In genomic region chr20:63625771-63626423, GRCh38 we compare ENCODE assay signal across 1 cellular context.
A peak's percentile ranks its signal among the peaks of the same experiment; 100 is the strongest.
TF ChIP-seq lines count a peak whose summit lies in the region.

No MANE protein-coding gene starts in this region.

TF ChIP-seq in HepG2, 621 proteins besides CTCF, POLR2A, EP300 and RAD21 (continued from another document and continues in another):
- TF ChIP-seq MTERF4 (CRISPR knock-in tag; IDR thresholded peaks at IDR 0.05): peak; percentile 56; the same call in 1 of the 2 replicates
- no peak for TF ChIP-seq PLRG1 (conservative IDR thresholded peaks at IDR 0.05)
- TF ChIP-seq ZFP90 (CRISPR knock-in tag; IDR thresholded peaks at IDR 0.05; ENCODE audit: borderline replicate concordance): peak; percentile 95
- peak; percentile 91 for TF ChIP-seq ZNF501 (CRISPR knock-in tag; IDR thresholded peaks at IDR 0.05)
- peak; percentile 73 for TF ChIP-seq HDAC1 (CRISPR knock-in tag; IDR thresholded peaks at IDR 0.05)
- peak; percentile 43; the same call in 1 of the 2 replicates for TF ChIP-seq GATAD2A (CRISPR knock-in tag; IDR thresholded peaks at IDR 0.05)
- TF ChIP-seq SNRNP70 (IDR thresholded peaks at IDR 0.05; ENCODE audit: low read depth, low read length): no peak
- TF ChIP-seq ZNF468 (CRISPR knock-in tag; IDR thresholded peaks at IDR 0.05): no peak; the same call in 1 of the 2 replicates
- 0 out of 2 replicates have a peak, but pooled peaks have one; percentile 44 for TF ChIP-seq ZKSCAN5 (CRISPR knock-in tag; IDR thresholded peaks at IDR 0.05)
- peak; percentile 37; the same call in 1 of the 2 replicates for TF ChIP-seq YEATS2 (CRISPR knock-in tag; IDR thresholded peaks at IDR 0.05; ENCODE audit: borderline replicate concordance)
- no peak for TF ChIP-seq RAD51 (IDR thresholded peaks at IDR 0.05; ENCODE audit: borderline replicate concordance)
- no peak for TF ChIP-seq PAX8 (CRISPR knock-in tag; IDR thresholded peaks at IDR 0.05; ENCODE audit: borderline replicate concordance)
- TF ChIP-seq ZNF333 (CRISPR knock-in tag; IDR thresholded peaks at IDR 0.05; ENCODE audit: borderline replicate concordance): peak; percentile 85; the same call in 1 of the 2 replicates
- 0 out of 2 replicates have a peak, but pooled peaks have one; percentile 32 for TF ChIP-seq FOXJ3 (CRISPR knock-in tag; IDR thresholded peaks at IDR 0.05; ENCODE audit: borderline replicate concordance)
- TF ChIP-seq TOE1 (CRISPR knock-in tag; IDR thresholded peaks at IDR 0.05): no peak
- TF ChIP-seq ZNF563 (CRISPR knock-in tag; IDR thresholded peaks at IDR 0.05): peak; percentile 25; the same call in 1 of the 2 replicates
- TF ChIP-seq THAP8 (CRISPR knock-in tag; IDR thresholded peaks at IDR 0.05; ENCODE audit: borderline replicate concordance): 0 out of 2 replicates have a peak, but pooled peaks have one; percentile 6
- peak; percentile 64; the same call in 1 of the 2 replicates for TF ChIP-seq KDM5B (CRISPR knock-in tag; IDR thresholded peaks at IDR 0.05; ENCODE audit: borderline replicate concordance)
- peak; percentile 50; the same call in 1 of the 2 replicates for TF ChIP-seq THAP9 (CRISPR knock-in tag; IDR thresholded peaks at IDR 0.05; ENCODE audit: borderline replicate concordance)
- TF ChIP-seq ZNF124 (CRISPR knock-in tag; IDR thresholded peaks at IDR 0.05): no peak
- no peak for TF ChIP-seq DBP (CRISPR knock-in tag; IDR thresholded peaks at IDR 0.05; ENCODE audit: not compliant biosample characterization)
- 0 out of 2 replicates have a peak, but pooled peaks have one; percentile 42 for TF ChIP-seq HNRNPL (IDR thresholded peaks at IDR 0.05; ENCODE audit: low read depth, low read length)
- 0 out of 2 replicates have a peak, but pooled peaks have one; percentile 58 for TF ChIP-seq TOPORS (CRISPR knock-in tag; IDR thresholded peaks at IDR 0.05)
- TF ChIP-seq MIER2 (CRISPR knock-in tag; IDR thresholded peaks at IDR 0.05): 0 out of 2 replicates have a peak, but pooled peaks have one; percentile 27
- TF ChIP-seq ZNF878 (CRISPR knock-in tag; IDR thresholded peaks at IDR 0.05): no peak
- TF ChIP-seq ZSCAN25 (CRISPR knock-in tag; IDR thresholded peaks at IDR 0.05): 0 out of 2 replicates have a peak, but pooled peaks have one; percentile 21
- 0 out of 2 replicates have a peak, but pooled peaks have one; percentile 36 for TF ChIP-seq ZBTB44 (CRISPR knock-in tag; IDR thresholded peaks at IDR 0.05)
- no peak for TF ChIP-seq MYNN (CRISPR knock-in tag; IDR thresholded peaks at IDR 0.05; ENCODE audit: low read depth)
- TF ChIP-seq ATF7 (IDR thresholded peaks at IDR 0.05): no peak
- TF ChIP-seq ATF7 (CRISPR knock-in tag; IDR thresholded peaks at IDR 0.05): peak; percentile 60; the same call in 1 of the 2 replicates
- TF ChIP-seq ZNF781 (CRISPR knock-in tag; IDR thresholded peaks at IDR 0.05; ENCODE audit: borderline replicate concordance, not compliant biosample characterization): peak; percentile 79
- peak; percentile 85; the same call in 1 of the 2 replicates for TF ChIP-seq ZNF598 (CRISPR knock-in tag; IDR thresholded peaks at IDR 0.05; ENCODE audit: borderline replicate concordance)
- TF ChIP-seq ZNF672 (CRISPR knock-in tag; IDR thresholded peaks at IDR 0.05): no peak
- no peak for TF ChIP-seq ZNF773 (CRISPR knock-in tag; IDR thresholded peaks at IDR 0.05; ENCODE audit: borderline replicate concordance)
- TF ChIP-seq ZFP37 (CRISPR knock-in tag; IDR thresholded peaks at IDR 0.05; ENCODE audit: borderline replicate concordance): 0 out of 2 replicates have a peak, but pooled peaks have one; percentile 38
- peak; percentile 62; the same call in 1 of the 2 replicates for TF ChIP-seq ZNF556 (CRISPR knock-in tag; IDR thresholded peaks at IDR 0.05; ENCODE audit: borderline replicate concordance)
- TF ChIP-seq ZNF24 (IDR thresholded peaks at IDR 0.05): no peak
- 0 out of 2 replicates have a peak, but pooled peaks have one; percentile 69 for TF ChIP-seq ARHGAP35 (CRISPR knock-in tag; IDR thresholded peaks at IDR 0.05; ENCODE audit: borderline replicate concordance)
- peak; percentile 17; the same call in 1 of the 2 replicates for TF ChIP-seq ZNF274 (CRISPR knock-in tag; IDR thresholded peaks at IDR 0.05)
- TF ChIP-seq CREBL2 (CRISPR knock-in tag; IDR thresholded peaks at IDR 0.05; ENCODE audit: borderline replicate concordance): peak; percentile 42; the same call in 1 of the 2 replicates
- peak; percentile 23; the same call in 1 of the 2 replicates for TF ChIP-seq ISL2 (CRISPR knock-in tag; IDR thresholded peaks at IDR 0.05)
- TF ChIP-seq THYN1 (CRISPR knock-in tag; IDR thresholded peaks at IDR 0.05; ENCODE audit: borderline replicate concordance, low read depth): no peak
- no peak for TF ChIP-seq FOXP1 (IDR thresholded peaks at IDR 0.05)
- no peak for TF ChIP-seq FOXP1 (CRISPR knock-in tag; IDR thresholded peaks at IDR 0.05)
- no peak for TF ChIP-seq RFX5 (IDR thresholded peaks at IDR 0.05; ENCODE audit: low read depth, low read length)
- TF ChIP-seq RBFOX2 (IDR thresholded peaks at IDR 0.05; ENCODE audit: low read depth, low read length): peak; percentile 85
- peak; percentile 61 for TF ChIP-seq UBTF (CRISPR knock-in tag; IDR thresholded peaks at IDR 0.05)
- TF ChIP-seq PHF8 (CRISPR knock-in tag; IDR thresholded peaks at IDR 0.05): peak; percentile 11; the same call in 1 of the 2 replicates
- TF ChIP-seq ZBTB14 (CRISPR knock-in tag; IDR thresholded peaks at IDR 0.05): peak; percentile 23; the same call in 1 of the 2 replicates
- TF ChIP-seq PPARG (CRISPR knock-in tag; conservative IDR thresholded peaks at IDR 0.05): 0 out of 2 replicates have a peak, but pooled peaks have one; percentile 15
- TF ChIP-seq ZNF576 (CRISPR knock-in tag; IDR thresholded peaks at IDR 0.05): no peak
- TF ChIP-seq GATAD1 (CRISPR knock-in tag; IDR thresholded peaks at IDR 0.05): no peak; the same call in 1 of the 2 replicates
- 0 out of 2 replicates have a peak, but pooled peaks have one; percentile 37 for TF ChIP-seq ZSCAN12 (CRISPR knock-in tag; IDR thresholded peaks at IDR 0.05)
- peak; percentile 78 for TF ChIP-seq ZNF687 (CRISPR knock-in tag; IDR thresholded peaks at IDR 0.05)
